Comparison of ENCODE assay signal across 8 cellular contexts in the genomic region with DNA sequence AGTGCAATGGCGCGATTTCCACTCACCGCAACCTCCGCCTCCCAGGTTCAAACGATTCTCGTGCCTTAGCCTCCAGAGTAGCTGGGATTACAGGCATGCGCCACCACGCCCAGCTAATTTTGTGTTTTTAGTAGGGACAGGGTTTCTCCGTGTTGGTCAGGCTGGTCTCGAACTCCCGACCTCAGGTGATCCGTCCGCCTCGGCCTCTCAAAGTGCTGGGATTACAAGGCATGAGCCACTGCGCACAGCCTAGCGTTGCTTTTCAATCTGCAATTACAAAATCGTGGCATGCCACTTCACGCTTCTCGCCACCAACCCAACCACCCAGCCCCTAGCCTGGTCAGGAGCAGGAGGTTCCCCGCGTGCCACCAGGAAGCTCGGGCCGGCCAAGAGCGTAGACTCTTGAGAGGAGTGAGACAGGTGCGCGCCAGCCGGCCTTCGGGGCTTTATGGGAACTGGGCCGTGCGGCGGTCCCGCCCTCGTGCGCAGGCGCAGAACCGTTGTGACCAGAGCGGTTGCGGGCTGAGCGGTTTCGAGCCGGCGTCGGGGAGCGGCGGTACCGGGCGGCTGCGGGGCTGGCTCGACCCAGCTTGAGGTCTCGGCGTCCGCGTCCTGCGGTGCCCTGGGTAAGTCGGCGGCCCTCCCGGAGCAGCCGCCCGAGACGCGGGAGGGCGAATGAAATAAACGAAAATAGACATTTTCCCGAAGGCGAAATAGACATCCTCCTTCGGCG. TPM values are rescaled to one million over a fixed set of nuclear protein-coding genes. Genes with fewer than 3 reads are reported as not detected.
DNase-seq lines count a peak whose midpoint lies in the region; ATAC-seq, FAIRE-seq and TF ChIP-seq lines count a peak whose summit lies in the region.

Gene ASRGL1, plus strand, starts transcription at position 500 of the 733 bp plus-strand sequence. CDS start 530 bp downstream, outside the sequence.

- peak within 1 kb of the TSS; percentile 85 for H3K4me3 Mint-ChIP-seq in activated T-helper 2 cell treated with anti-CD3 and anti-CD28 coated beads, Interferon-gamma antibody, Interleukin-2, Interleukin-4, amounts not matched to agents 10 μg/mL and 5 μg/mL and 100 μg/mL, durations not matched to agents 14 hours and 24 hours and 36 hours (ENCODE audit: low read depth)
- peak within 1 kb of the TSS; percentile 96 for H3K4me3 Mint-ChIP-seq in natural killer cell
- H3K4me3 Mint-ChIP-seq in stimulated activated naive B cell treated with anti-CD40 and anti-IgM and Interleukin-4, amounts not matched to agents 10 μg/mL and 1 μg/mL and 100 μg/mL, for 72 hours: peak within 1 kb of the TSS; percentile 93 to 94

- H3K27ac Mint-ChIP-seq in activated T-helper 2 cell treated with anti-CD3 and anti-CD28 coated beads, Interferon-gamma antibody, Interleukin-2, Interleukin-4, amounts not matched to agents 10 μg/mL and 5 μg/mL and 100 μg/mL, durations not matched to agents 14 hours and 24 hours and 36 hours: no peak within 1 kb of the TSS
- peak within 1 kb of the TSS; percentile 53 to 83 for H3K27ac Mint-ChIP-seq in natural killer cell
- peak within 1 kb of the TSS; percentile 94 for H3K27ac Mint-ChIP-seq in stimulated activated naive B cell treated with anti-CD40 and anti-IgM and Interleukin-4, amounts not matched to agents 10 μg/mL and 1 μg/mL and 100 μg/mL, for 72 hours

- peak; percentile 72 to 82 (median 82) for ATAC-seq in natural killer cell
- ATAC-seq in stimulated activated naive B cell treated with anti-CD40 and anti-IgM and Interleukin-4, amounts not matched to agents 10 μg/mL and 1 μg/mL and 100 μg/mL, for 72 hours (replicated peaks): peak; percentile 92 to 94
- no peak for ATAC-seq in HG03159 (IDR thresholded peaks at IDR 0.05; ENCODE audit: unreplicated experiment)

- intact Hi-C loops in activated T-helper 2 cell treated with anti-CD3 and anti-CD28 coated beads, Interferon-gamma antibody, Interleukin-2, Interleukin-4, amounts not matched to agents 10 μg/mL and 5 μg/mL and 100 μg/mL, durations not matched to agents 14 hours and 24 hours and 36 hours (cut with micrococcal nuclease): no loop called here
- intact Hi-C loops in natural killer cell (cut with micrococcal nuclease): no loop called here

- peaks cover 40% of the 10 kb centered on the region for H3K27me3 Mint-ChIP-seq in activated T-helper 2 cell treated with anti-CD3 and anti-CD28 coated beads, Interferon-gamma antibody, Interleukin-2, Interleukin-4, amounts not matched to agents 10 μg/mL and 5 μg/mL and 100 μg/mL, durations not matched to agents 14 hours and 24 hours and 36 hours (ENCODE audit: low read depth)
- peaks cover 11 to 31% of the 10 kb centered on the region in 2 donors for H3K27me3 Mint-ChIP-seq in natural killer cell (ENCODE audit: low read depth in 2 of 2)
- peaks cover 44 to 48% of the 10 kb centered on the region in 2 donors for H3K27me3 Mint-ChIP-seq in stimulated activated naive B cell treated with anti-CD40 and anti-IgM and Interleukin-4, amounts not matched to agents 10 μg/mL and 1 μg/mL and 100 μg/mL, for 72 hours

- no peak for TF ChIP-seq CTCF in GM12865 (IDR thresholded peaks at IDR 0.05; ENCODE audit: insufficient read depth, low read depth, low read length, missing control alignments)
- TF ChIP-seq CTCF in fibroblast of pulmonary artery (IDR thresholded peaks at IDR 0.05; ENCODE audit: low read length, missing control alignments): no peak
- no peak for TF ChIP-seq CTCF in natural killer cell (IDR thresholded peaks at IDR 0.05)

- H3K9me3 Mint-ChIP-seq in activated T-helper 2 cell treated with anti-CD3 and anti-CD28 coated beads, Interferon-gamma antibody, Interleukin-2, Interleukin-4, amounts not matched to agents 10 μg/mL and 5 μg/mL and 100 μg/mL, durations not matched to agents 14 hours and 24 hours and 36 hours: no peaks in the 10 kb centered on the region
- no peaks in the 10 kb centered on the region for H3K9me3 Mint-ChIP-seq in natural killer cell
- H3K9me3 Mint-ChIP-seq in stimulated activated naive B cell treated with anti-CD40 and anti-IgM and Interleukin-4, amounts not matched to agents 10 μg/mL and 1 μg/mL and 100 μg/mL, for 72 hours: peaks cover 0 to 1% of the 10 kb centered on the region in 2 donors

- no peak for FAIRE-seq in RCC 7860 (lab: Jason Lieb, UNC)

- no peaks in the 10 kb centered on the region for H3K36me3 Mint-ChIP-seq in activated T-helper 2 cell treated with anti-CD3 and anti-CD28 coated beads, Interferon-gamma antibody, Interleukin-2, Interleukin-4, amounts not matched to agents 10 μg/mL and 5 μg/mL and 100 μg/mL, durations not matched to agents 14 hours and 24 hours and 36 hours (ENCODE audit: low read depth)
- no peaks in the 10 kb centered on the region for H3K36me3 Mint-ChIP-seq in natural killer cell
- peaks cover 0 to 6% of the 10 kb centered on the region in 2 donors for H3K36me3 Mint-ChIP-seq in stimulated activated naive B cell treated with anti-CD40 and anti-IgM and Interleukin-4, amounts not matched to agents 10 μg/mL and 1 μg/mL and 100 μg/mL, for 72 hours

- DNase-seq in GM12865 (ENCODE audit: low read depth) (peak; percentile 86), HuH-7.5 (ENCODE audit: low spot score) (peak; percentile 71), RCC 7860 (ENCODE audit: low spot score) (peak; percentile 29), fibroblast of pulmonary artery (ENCODE audit: low read depth) (peak; percentile 54), natural killer cell (peak; percentile 63)
- peak; percentile 72 for DNase-seq in activated T-helper 2 cell treated with anti-CD3 and anti-CD28 coated beads, Interferon-gamma antibody, Interleukin-2, Interleukin-4, amounts not matched to agents 10 μg/mL and 5 μg/mL and 100 μg/mL, durations not matched to agents 14 hours and 24 hours and 36 hours (ENCODE audit: low spot score)
- peak; percentile 66 for DNase-seq in stimulated activated naive B cell treated with anti-CD40 and anti-IgM and Interleukin-4, amounts not matched to agents 10 μg/mL and 1 μg/mL and 100 μg/mL, for 72 hours

- peaks cover 16% of the 10 kb centered on the region for H3K4me1 Mint-ChIP-seq in activated T-helper 2 cell treated with anti-CD3 and anti-CD28 coated beads, Interferon-gamma antibody, Interleukin-2, Interleukin-4, amounts not matched to agents 10 μg/mL and 5 μg/mL and 100 μg/mL, durations not matched to agents 14 hours and 24 hours and 36 hours (ENCODE audit: low read depth)
- peaks cover 21 to 22% of the 10 kb centered on the region in 2 donors for H3K4me1 Mint-ChIP-seq in natural killer cell
- H3K4me1 Mint-ChIP-seq in stimulated activated naive B cell treated with anti-CD40 and anti-IgM and Interleukin-4, amounts not matched to agents 10 μg/mL and 1 μg/mL and 100 μg/mL, for 72 hours: peaks cover 8 to 27% of the 10 kb centered on the region in 2 donors

- H3K4me3 ChIP-seq in GM12865 (ENCODE audit: low read depth, low read length): peak within 1 kb of the TSS; percentile 70
- peak within 1 kb of the TSS; percentile 59 for H3K4me3 ChIP-seq in fibroblast of pulmonary artery (replicated peaks; ENCODE audit: low read depth, low read length)

RNA-seq across cellular contexts. Expression of gene ASRGL1, which starts in this region (rescaled TPM):
- total RNA-seq in activated T-helper 2 cell treated with anti-CD3 and anti-CD28 coated beads, Interferon-gamma antibody, Interleukin-2, Interleukin-4, amounts not matched to agents 10 μg/mL and 5 μg/mL and 100 μg/mL, durations not matched to agents 14 hours and 24 hours and 36 hours: 6.1 and 7.4 TPM in 2 replicates
- 1 to 10 TPM; 1.9 to 9.7 (median 3.4) TPM for total RNA-seq in natural killer cell

Comparison
In these comparisons a context has a peak if more than half of its experiments do, and no peak if none do; other contexts are left out.
1. DNase-seq: peak in every context shown above with its lines; median percentile 86 in GM12865; 72 in activated T-helper 2 cell treated with anti-CD3 and anti-CD28 coated beads, Interferon-gamma antibody, Interleukin-2, Interleukin-4, amounts not matched to agents 10 μg/mL and 5 μg/mL and 100 μg/mL, durations not matched to agents 14 hours and 24 hours and 36 hours; 71 in HuH-7.5; 66 in stimulated activated naive B cell treated with anti-CD40 and anti-IgM and Interleukin-4, amounts not matched to agents 10 μg/mL and 1 μg/mL and 100 μg/mL, for 72 hours; 63 in natural killer cell; 54 in fibroblast of pulmonary artery; 29 in RCC 7860.